Comparison of ENCODE assay signal across 1 cellular context in genomic region chr1:111140680-111140967, GRCh38.
A peak's percentile ranks its signal among the peaks of the same experiment; 100 is the strongest.
TF ChIP-seq lines count a peak whose summit lies in the region.

No MANE protein-coding gene starts in this region.

TF ChIP-seq in H1, 55 proteins besides CTCF, POLR2A, EP300 and RAD21:
- peak; percentile 0 for TF ChIP-seq KDM4A (IDR thresholded peaks at IDR 0.05; ENCODE audit: low read depth, low read length, severe bottlenecking)
- TF ChIP-seq BCL11A (IDR thresholded peaks at IDR 0.05; ENCODE audit: low read depth in 2 of 2, low read length in 2 of 2) = no peak
- 0 out of 2 replicates have a peak, but pooled peaks have one; percentile 21 for TF ChIP-seq TEAD4 (IDR thresholded peaks at IDR 0.05; ENCODE audit: low read depth, low read length)
- TF ChIP-seq RBBP5 (IDR thresholded peaks at IDR 0.05; ENCODE audit: borderline replicate concordance, low read depth, low read length) = no peak
- TF ChIP-seq HDAC2 (IDR thresholded peaks at IDR 0.05; ENCODE audit: borderline replicate concordance in 1 of 2, low read depth in 2 of 2, low read length in 2 of 2) = peak in 1 of 2 experiments; percentile 42; a peak in 1 of 4 replicates
- no peak for TF ChIP-seq SRF (IDR thresholded peaks at IDR 0.05; ENCODE audit: low read depth, low read length)
- TF ChIP-seq SIN3A (conservative IDR thresholded peaks at IDR 0.05 in 1 of 2, IDR thresholded peaks at IDR 0.05 in 1 of 2; ENCODE audit: low read depth in 1 of 2, low read length in 2 of 2) = 0 out of 4 replicates have a peak, but pooled peaks of 1 of the 2 experiments have one; percentile 4
TF ChIP-seq in H1: peak in this region for 4.
